24 cellular contexts compared by ENCODE assay signal in the genomic region with DNA sequence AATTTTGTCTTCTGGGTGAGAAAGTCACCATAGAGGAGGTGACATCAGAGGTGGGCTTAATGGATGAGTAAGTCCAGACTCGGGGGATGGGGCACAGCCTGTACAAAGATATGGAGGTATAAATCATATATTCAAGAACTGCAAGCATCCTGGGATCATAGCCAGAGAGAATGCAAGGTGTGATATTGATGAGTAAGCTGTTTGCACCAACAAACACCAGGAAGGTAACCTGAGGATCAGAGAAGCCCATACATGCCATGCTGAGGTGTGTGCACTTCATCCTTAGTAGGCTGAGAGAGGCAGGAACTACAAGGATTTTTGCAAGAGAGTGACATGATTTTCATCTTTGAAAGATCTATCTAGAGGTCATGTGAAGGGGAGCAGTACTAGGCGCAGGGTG.
"Had no signal": no experiment of that assay in that cellular context is flagged by ENCODE, and none has a peak within 500 bp of the region (broad histone marks: within the 10 kb centered on the region; RNA-seq: fewer than 3 reads in every experiment).

No MANE protein-coding gene starts in this region.

- H3K4me1 ChIP-seq: gastrocnemius medialis, parathyroid adenoma, prostate gland, spleen, tibial artery, upper lobe of right lung had no signal

- DNase-seq: effector CD4-positive, alpha-beta T cell; endodermal cell; gastrocnemius medialis; heart right ventricle; hypothalamus; kidney glomerular epithelial cell; mammary epithelial cell; naive thymus-derived CD4-positive, alpha-beta T cell; nephron progenitor cell; spleen; stimulated activated CD4-positive, alpha-beta T cell treated with anti-CD3 and anti-CD28 coated beads, Interleukin-15, amount 100 ng/mL, for 24 hours; stimulated activated CD4-positive, alpha-beta T cell treated with anti-CD3 and anti-CD28 coated beads, Interleukin-1b, Interleukin-23, amount 100 ng/mL, for 48 hours; stimulated activated CD4-positive, alpha-beta T cell treated with anti-CD3 and anti-CD28 coated beads, Interleukin-4, amount 100 ng/mL, for 24 hours; tibial artery; upper lobe of right lung had no signal

- H3K9ac ChIP-seq: parathyroid adenoma had no signal

- H3K9me3 ChIP-seq: gastrocnemius medialis, heart right ventricle, prostate gland, spleen, tibial artery, upper lobe of right lung had no signal

- H3K27ac ChIP-seq: gastrocnemius medialis, parathyroid adenoma, prostate gland, spleen, tibial artery, upper lobe of right lung had no signal

- H3K36me3 ChIP-seq: gastrocnemius medialis, heart right ventricle, prostate gland, spleen, tibial artery, upper lobe of right lung had no signal

- H3K79me2 ChIP-seq: parathyroid adenoma had no signal

- H3K4me3 ChIP-seq: gastrocnemius medialis, heart right ventricle, prostate gland, spleen, tibial artery, upper lobe of right lung had no signal

- H3K27me3 ChIP-seq: gastrocnemius medialis, heart right ventricle, spleen, tibial artery, upper lobe of right lung had no signal

- ATAC-seq: esophagus mucosa; gastrocnemius medialis; heart right ventricle; left lobe of liver; naive thymus-derived CD4-positive, alpha-beta T cell; sciatic nerve; stimulated activated memory B cell treated with anti-CD40 and anti-IgM and Interleukin-4, amounts not matched to agents 10 μg/mL and 1 μg/mL and 100 μg/mL, for 72 hours; upper lobe of right lung had no signal

- FAIRE-seq: colon, endothelial cell of umbilical vein, islet of Langerhans had no signal

- H2AFZ ChIP-seq: parathyroid adenoma had no signal
